In the genomic region with DNA sequence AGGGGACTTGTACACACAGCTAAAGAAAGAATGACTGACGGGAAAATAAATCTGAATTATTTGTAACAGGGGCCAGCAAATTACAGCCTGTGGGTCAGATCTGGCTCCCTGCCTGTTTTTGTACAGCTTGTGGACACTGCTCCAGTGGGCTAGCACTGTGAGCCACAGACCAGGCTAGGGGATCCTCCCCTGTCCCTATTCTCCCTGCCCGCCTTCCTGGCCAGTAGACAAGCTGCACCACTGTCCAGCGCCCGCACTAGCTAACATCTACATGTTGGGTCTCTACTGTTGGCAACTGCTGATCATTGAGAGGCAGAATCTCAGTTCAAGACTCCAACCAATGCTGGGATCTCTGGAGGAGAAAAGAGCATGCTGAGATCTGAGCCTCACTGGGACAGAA, we compare ENCODE assay signal across 27 cellular contexts. TPM values are rescaled to one million over a fixed set of nuclear protein-coding genes. Genes with fewer than 3 reads are reported as not detected.
DNase-seq lines count a peak whose midpoint lies in the region; ATAC-seq and TF ChIP-seq lines count a peak whose summit lies in the region.
"Had no signal": no experiment of that assay in that cellular context is flagged by ENCODE, and none has a peak within 500 bp of the region (broad histone marks: within the 10 kb centered on the region; RNA-seq: fewer than 3 reads in every experiment).

No MANE protein-coding gene starts in this region.

- TF ChIP-seq POLR2A in esophagus muscularis mucosa (IDR thresholded peaks at IDR 0.05; ENCODE audit: low read depth), result no peak

- no peaks in the 10 kb centered on the region for H3K27me3 ChIP-seq in left ventricle myocardium inferior (ENCODE audit: low read depth)
- no peaks in the 10 kb centered on the region for H3K27me3 ChIP-seq in esophagus muscularis mucosa
- H3K27me3 ChIP-seq: dorsolateral prefrontal cortex, upper lobe of left lung had no signal

- peak overlapping the region; percentile 44 for H3K27ac Mint-ChIP-seq in activated T-helper 1 cell treated with anti-CD3 and anti-CD28 coated beads, Interleukin-12 subunit alpha, Interleukin-12 subunit beta, Interleukin-2, Interleukin-4 antibody, amounts not matched to agents 30 ng/mL and 10 ng/mL and 1 ng/mL, durations not matched to agents 14 hours and 24 hours and 36 hours
- H3K27ac Mint-ChIP-seq in stimulated activated memory B cell treated with anti-CD40 and anti-IgM and Interleukin-4, amounts not matched to agents 10 μg/mL and 1 μg/mL and 100 μg/mL, for 72 hours, result peak overlapping the region; percentile 33
- H3K27ac Mint-ChIP-seq: CD8-positive, alpha-beta T cell; nephron had no signal

- no peaks in the 10 kb centered on the region for H3K9me3 Mint-ChIP-seq in activated T-helper 1 cell treated with anti-CD3 and anti-CD28 coated beads, Interleukin-12 subunit alpha, Interleukin-12 subunit beta, Interleukin-2, Interleukin-4 antibody, amounts not matched to agents 30 ng/mL and 10 ng/mL and 1 ng/mL, durations not matched to agents 14 hours and 24 hours and 36 hours
- no peaks in the 10 kb centered on the region for H3K9me3 Mint-ChIP-seq in stimulated activated memory B cell treated with anti-CD40 and anti-IgM and Interleukin-4, amounts not matched to agents 10 μg/mL and 1 μg/mL and 100 μg/mL, for 72 hours
- H3K9me3 Mint-ChIP-seq: CD8-positive, alpha-beta T cell; IgD-negative memory B cell; nephron; stimulated activated naive CD8-positive, alpha-beta T cell treated with anti-CD3 and anti-CD28 coated beads, Interleukin-15, amount 100 ng/mL, for 72 hours had no signal

- intact Hi-C loops in left ventricle myocardium superior (cut with micrococcal nuclease), result no loop called here
- intact Hi-C loops in left ventricle myocardium inferior (cut with micrococcal nuclease), result no loop called here
- intact Hi-C loops in activated T-helper 1 cell treated with anti-CD3 and anti-CD28 coated beads, Interleukin-12 subunit alpha, Interleukin-12 subunit beta, Interleukin-2, Interleukin-4 antibody, amounts not matched to agents 30 ng/mL and 10 ng/mL and 1 ng/mL, durations not matched to agents 14 hours and 24 hours and 36 hours (cut with micrococcal nuclease), result loop anchor here (1.0 to 5.0 kb wide), 3 partner anchors 9 to 608 kb away; partner anchors contain the start of gene IFT52
- intact Hi-C loops in esophagus muscularis mucosa (cut with DNase I), result loop anchor here (5.0 kb wide), 1 partner anchor 448 kb away; no protein-coding TSS in a partner anchor

- TF ChIP-seq CTCF in left ventricle myocardium inferior (IDR thresholded peaks at IDR 0.05; ENCODE audit: borderline replicate concordance), result no peak
- TF ChIP-seq CTCF in esophagus muscularis mucosa (IDR thresholded peaks at IDR 0.05), result no peak

- 85% methylated on average over 2 of the region's 4 CpGs for WGBS in esophagus muscularis mucosa

- peaks cover 78% of the 10 kb centered on the region for H3K36me3 ChIP-seq in left ventricle myocardium inferior
- H3K36me3 ChIP-seq in esophagus muscularis mucosa, result peaks cover 25 to 81% (median 60%) of the 10 kb centered on the region in 4 donors

- H3K4me1 Mint-ChIP-seq in activated T-helper 1 cell treated with anti-CD3 and anti-CD28 coated beads, Interleukin-12 subunit alpha, Interleukin-12 subunit beta, Interleukin-2, Interleukin-4 antibody, amounts not matched to agents 30 ng/mL and 10 ng/mL and 1 ng/mL, durations not matched to agents 14 hours and 24 hours and 36 hours (ENCODE audit: low read depth), result peaks cover 23% of the 10 kb centered on the region
- H3K4me1 Mint-ChIP-seq in stimulated activated memory B cell treated with anti-CD40 and anti-IgM and Interleukin-4, amounts not matched to agents 10 μg/mL and 1 μg/mL and 100 μg/mL, for 72 hours, result peaks cover 21% of the 10 kb centered on the region

- no peak for TF ChIP-seq EP300 in esophagus muscularis mucosa (IDR thresholded peaks at IDR 0.05)

- no peaks in the 10 kb centered on the region for H3K27me3 Mint-ChIP-seq in activated T-helper 1 cell treated with anti-CD3 and anti-CD28 coated beads, Interleukin-12 subunit alpha, Interleukin-12 subunit beta, Interleukin-2, Interleukin-4 antibody, amounts not matched to agents 30 ng/mL and 10 ng/mL and 1 ng/mL, durations not matched to agents 14 hours and 24 hours and 36 hours (ENCODE audit: insufficient read depth)
- no peaks in the 10 kb centered on the region for H3K27me3 Mint-ChIP-seq in stimulated activated memory B cell treated with anti-CD40 and anti-IgM and Interleukin-4, amounts not matched to agents 10 μg/mL and 1 μg/mL and 100 μg/mL, for 72 hours
- H3K27me3 Mint-ChIP-seq: IgD-negative memory B cell; stimulated activated naive CD8-positive, alpha-beta T cell treated with anti-CD3 and anti-CD28 coated beads, Interleukin-15, amount 100 ng/mL, for 72 hours had no signal

- H3K4me1 ChIP-seq in left ventricle myocardium inferior (peaks cover 58% of the 10 kb centered on the region), esophagus muscularis mucosa (peaks cover 47 to 63% (median 62%) of the 10 kb centered on the region in 4 donors)

- no peak overlapping the region for H3K4me3 ChIP-seq in left ventricle myocardium inferior
- H3K4me3 ChIP-seq in esophagus muscularis mucosa, result no peak overlapping the region
- H3K4me3 ChIP-seq: dorsolateral prefrontal cortex, upper lobe of left lung had no signal

- DNase-seq in left ventricle myocardium superior, result no peak
- DNase-seq in left ventricle myocardium inferior, result no peak
- no peak for DNase-seq in activated T-helper 1 cell treated with anti-CD3 and anti-CD28 coated beads, Interleukin-12 subunit alpha, Interleukin-12 subunit beta, Interleukin-2, Interleukin-4 antibody, amounts not matched to agents 30 ng/mL and 10 ng/mL and 1 ng/mL, durations not matched to agents 14 hours and 24 hours and 36 hours (ENCODE audit: low spot score)
- DNase-seq in esophagus muscularis mucosa (ENCODE audit: extremely low spot score), result no peak
- no peak for DNase-seq in kidney glomerular epithelial cell (lab: John Stamatoyannopoulos, UW)
- DNase-seq: activated CD4-positive, alpha-beta T cell treated with anti-CD3 and anti-CD28 coated beads for 48 hours; CD8-positive, alpha-beta T cell; DMS153; dorsolateral prefrontal cortex; foreskin melanocyte; GDM1; NCI-H1436; NCI-H524; small intestine; stimulated activated CD4-positive, alpha-beta T cell treated with anti-CD3 and anti-CD28 coated beads, Interleukin-2, amount 100 ng/mL, for 48 hours; stimulated activated naive CD8-positive, alpha-beta T cell treated with anti-CD3 and anti-CD28 coated beads, Interleukin-15, amount 100 ng/mL, for 72 hours; upper lobe of left lung had no signal

- H3K9me3 ChIP-seq in left ventricle myocardium inferior (replicated peaks), result no peaks in the 10 kb centered on the region
- H3K9me3 ChIP-seq in esophagus muscularis mucosa, result no peaks in the 10 kb centered on the region
- H3K9me3 ChIP-seq: upper lobe of left lung had no signal

- peaks cover 61% of the 10 kb centered on the region for H3K36me3 Mint-ChIP-seq in activated T-helper 1 cell treated with anti-CD3 and anti-CD28 coated beads, Interleukin-12 subunit alpha, Interleukin-12 subunit beta, Interleukin-2, Interleukin-4 antibody, amounts not matched to agents 30 ng/mL and 10 ng/mL and 1 ng/mL, durations not matched to agents 14 hours and 24 hours and 36 hours (ENCODE audit: low read depth)
- peaks cover 50% of the 10 kb centered on the region for H3K36me3 Mint-ChIP-seq in stimulated activated memory B cell treated with anti-CD40 and anti-IgM and Interleukin-4, amounts not matched to agents 10 μg/mL and 1 μg/mL and 100 μg/mL, for 72 hours

- ATAC-seq in left ventricle myocardium superior (peak; percentile 10), GM18520 (IDR thresholded peaks at IDR 0.05; ENCODE audit: unreplicated experiment) (no peak)
- ATAC-seq in stimulated activated memory B cell treated with anti-CD40 and anti-IgM and Interleukin-4, amounts not matched to agents 10 μg/mL and 1 μg/mL and 100 μg/mL, for 72 hours, result no peak
- ATAC-seq: CD8-positive, alpha-beta T cell; Right ventricle myocardium inferior had no signal

- H3K27ac ChIP-seq in left ventricle myocardium inferior (replicated peaks), result no peak overlapping the region
- peak overlapping the region; percentile 61 to 99 (median 86) for H3K27ac ChIP-seq in esophagus muscularis mucosa (replicated peaks in 1 of 4)
- H3K27ac ChIP-seq: dorsolateral prefrontal cortex, upper lobe of left lung had no signal

- H3K4me3 Mint-ChIP-seq in activated T-helper 1 cell treated with anti-CD3 and anti-CD28 coated beads, Interleukin-12 subunit alpha, Interleukin-12 subunit beta, Interleukin-2, Interleukin-4 antibody, amounts not matched to agents 30 ng/mL and 10 ng/mL and 1 ng/mL, durations not matched to agents 14 hours and 24 hours and 36 hours, result no peak overlapping the region
- no peak overlapping the region for H3K4me3 Mint-ChIP-seq in stimulated activated memory B cell treated with anti-CD40 and anti-IgM and Interleukin-4, amounts not matched to agents 10 μg/mL and 1 μg/mL and 100 μg/mL, for 72 hours
- H3K4me3 Mint-ChIP-seq: CD8-positive, alpha-beta T cell; IgD-negative memory B cell; nephron had no signal

RNA-seq across cellular contexts. Expression of gene OSER1, which starts 10.7 kb away (rescaled TPM):
- total RNA-seq in left ventricle myocardium superior, result 35.2 TPM
- total RNA-seq in left ventricle myocardium inferior, result 34.0 TPM
- 22.0 and 23.4 TPM in 2 replicates for total RNA-seq in activated T-helper 1 cell treated with anti-CD3 and anti-CD28 coated beads, Interleukin-12 subunit alpha, Interleukin-12 subunit beta, Interleukin-2, Interleukin-4 antibody, amounts not matched to agents 30 ng/mL and 10 ng/mL and 1 ng/mL, durations not matched to agents 14 hours and 24 hours and 36 hours
- 10 to 100 TPM; 45.2 to 94.4 (median 71.0) TPM for total RNA-seq in esophagus muscularis mucosa

RNA-seq across cellular contexts. Expression of gene JPH2, which starts 12.9 kb away (rescaled TPM):
- total RNA-seq in left ventricle myocardium superior (182 TPM), left ventricle myocardium inferior (151 TPM), esophagus muscularis mucosa (100 to 1,000 TPM; 187 to 441 (median 295) TPM)
- total RNA-seq in activated T-helper 1 cell treated with anti-CD3 and anti-CD28 coated beads, Interleukin-12 subunit alpha, Interleukin-12 subunit beta, Interleukin-2, Interleukin-4 antibody, amounts not matched to agents 30 ng/mL and 10 ng/mL and 1 ng/mL, durations not matched to agents 14 hours and 24 hours and 36 hours, result not detected in 2 replicates
- total RNA-seq: CD8-positive, alpha-beta T cell had no signal

RNA-seq across cellular contexts. Expression of gene GDAP1L1, which starts 47.2 kb away (rescaled TPM):
- total RNA-seq in left ventricle myocardium superior (0.42 TPM), left ventricle myocardium inferior (0.55 TPM), esophagus muscularis mucosa (under 1 TPM in 2 of 4 donors, not detected in 2; 0.23 to 0.83 TPM)
- total RNA-seq in activated T-helper 1 cell treated with anti-CD3 and anti-CD28 coated beads, Interleukin-12 subunit alpha, Interleukin-12 subunit beta, Interleukin-2, Interleukin-4 antibody, amounts not matched to agents 30 ng/mL and 10 ng/mL and 1 ng/mL, durations not matched to agents 14 hours and 24 hours and 36 hours, result 0.08 TPM in 1 of 2 replicates, not detected in the other
- total RNA-seq: CD8-positive, alpha-beta T cell; epithelial cell of proximal tubule; kidney epithelial cell; M059J; mesenteric fat pad; posterior vena cava; upper lobe of left lung had no signal

Comparison
In these comparisons a context has a peak if more than half of its experiments do, and no peak if none do; other contexts are left out.
1. RNA of gene JPH2, which starts 12.9 kb away (total RNA-seq): 187 to 441 TPM in esophagus muscularis mucosa, 182 TPM in left ventricle myocardium superior (single experiment) and 151 TPM in left ventricle myocardium inferior (single experiment); not detected in activated T-helper 1 cell treated with anti-CD3 and anti-CD28 coated beads, Interleukin-12 subunit alpha, Interleukin-12 subunit beta, Interleukin-2, Interleukin-4 antibody, amounts not matched to agents 30 ng/mL and 10 ng/mL and 1 ng/mL, durations not matched to agents 14 hours and 24 hours and 36 hours; every median in the first group is over 100 times any median in the second.
2. intact Hi-C loops: an anchor here in activated T-helper 1 cell treated with anti-CD3 and anti-CD28 coated beads, Interleukin-12 subunit alpha, Interleukin-12 subunit beta, Interleukin-2, Interleukin-4 antibody, amounts not matched to agents 30 ng/mL and 10 ng/mL and 1 ng/mL, durations not matched to agents 14 hours and 24 hours and 36 hours (1.0 to 5.0 kb wide) and esophagus muscularis mucosa (5.0 kb wide); none called in left ventricle myocardium superior and left ventricle myocardium inferior.